9 cellular contexts compared by ENCODE assay signal in genomic region chr11:67991347-67992121, GRCh38. TPM values are rescaled to one million over a fixed set of nuclear protein-coding genes. Genes with fewer than 3 reads are reported as not detected.
A peak's percentile ranks its signal among the peaks of the same experiment; 100 is the strongest.
DNase-seq lines count a peak whose midpoint lies in the region; ATAC-seq, FAIRE-seq and TF ChIP-seq lines count a peak whose summit lies in the region.
"Not testable (repeated sequence)": the region's sequence is repeated elsewhere in the genome, so short reads cannot be mapped to it uniquely, and the experiment has no call there.
"Had no signal": no experiment of that assay in that cellular context is flagged by ENCODE, and none has a peak within 500 bp of the region (broad histone marks: within the 10 kb centered on the region; RNA-seq: fewer than 3 reads in every experiment).

No MANE protein-coding gene starts in this region.

- not testable (repeated sequence) for H2BK20ac ChIP-seq in H9 (ENCODE audit: low read depth, low read length, poor library complexity, severe bottlenecking); H1 (ENCODE audit: low read length)

- not testable (repeated sequence) for H3K18ac ChIP-seq in H9 (ENCODE audit: insufficient read length, low read depth, low read length); H1 (ENCODE audit: extremely low read depth, low read length)

- not testable (repeated sequence) for H3K27ac Mint-ChIP-seq in H9; neural crest cell (ENCODE audit: unreplicated experiment)

- not testable (repeated sequence) for ATAC-seq in right cardiac atrium, upper lobe of right lung

- not testable (repeated sequence) for H4K91ac ChIP-seq in H9 (ENCODE audit: insufficient read length, low read depth, low read length); H1 (replicated peaks; ENCODE audit: insufficient read length, low read length)

- H4K20me1 ChIP-seq in H9 (ENCODE audit: control insufficient read depth, insufficient read depth, insufficient read length); H1 (replicated peaks in 1 of 2; ENCODE audit: control insufficient read depth in 1 of 2, insufficient read depth in 2 of 2, low read length in 2 of 2): not testable (repeated sequence)

- intact Hi-C loops in ascending aorta (cut with DNase I); right cardiac atrium (cut with DNase I); sigmoid colon (cut with DNase I); upper lobe of right lung (cut with DNase I): not testable (repeated sequence)

- H3K36me3 Mint-ChIP-seq in H9 (ENCODE audit: insufficient read depth in 1 of 3, low read depth in 3 of 3); neural crest cell (ENCODE audit: low read depth): not testable (repeated sequence)

- FAIRE-seq in H1 (lab: Jason Lieb, UNC), result not testable (repeated sequence)

- POLR2A ChIA-PET in H1 (lab: Charles Lee; ENCODE audit: partially characterized antibody), result not testable (repeated sequence)

- H3K4me2 ChIP-seq in H9 (ENCODE audit: insufficient read depth, insufficient read length, low read length) (peak overlapping the region; percentile 27), H1 (ENCODE audit: insufficient read depth in 1 of 2, low read depth in 2 of 2, low read length in 2 of 2) (peak overlapping the region; percentile 89 to 92)

- TF ChIP-seq EP300 in H1 (IDR thresholded peaks at IDR 0.05; ENCODE audit: borderline replicate concordance in 1 of 2, low read depth in 2 of 2, low read length in 2 of 2); sigmoid colon (IDR thresholded peaks at IDR 0.05): not testable (repeated sequence)

- CTCF ChIA-PET in H1 (lab: Charles Lee; ENCODE audit: partially characterized antibody), result interaction anchor here (0.9 to 1.1 kb wide), 2 partner anchors 9 to 115 kb away, joined by 3 read pairs; no protein-coding TSS in a partner anchor

- not testable (repeated sequence) for H3K14ac ChIP-seq in H9 (ENCODE audit: insufficient read depth, low read length); H1 (ENCODE audit: insufficient read length)

- H3K9ac ChIP-seq in H9 (ENCODE audit: extremely low read depth, insufficient read length, low read length), result not testable (repeated sequence)
- H3K9ac ChIP-seq in H1 (replicated peaks in 1 of 4; ENCODE audit: extremely low read depth in 1 of 4, low read depth in 3 of 4, low read length in 3 of 4) (peak overlapping the region in 1 of 4 experiments; percentile 37; a peak in 1 of 7 replicates), iPS-20b (ENCODE audit: low read depth, low read length) (peak overlapping the region; percentile 48; the same call in 1 of the 2 replicates)

- no CpG with 5 or more reads among the region's 70 CpGs for WGBS in H9 (ENCODE audit: extremely low coverage, insufficient read length, low lambda C conversion rate)
- WGBS in H1 (ENCODE audit: extremely low coverage in 1 of 2, insufficient coverage in 1 of 2, insufficient read length in 1 of 2, insufficient replicate concordance in 2 of 2, low coverage in 1 of 2, low lambda C conversion rate in 2 of 2, missing lambda C conversion rate in 1 of 2), 2 experiments, result 6% methylated on average over 21 of the region's 70 CpGs; no CpG with 5 or more reads in 1 of the 2 experiments
- WGBS in right cardiac atrium, result 11% methylated on average over 63 of the region's 70 CpGs
- 60 to 73% methylated on average over 70 of the region's 70 CpGs for WGBS in sigmoid colon, 2 donors

- not testable (repeated sequence) for H2BK5ac ChIP-seq in H9 (ENCODE audit: insufficient read length, low read length); H1 (ENCODE audit: low read depth, low read length)

- H3K27ac ChIP-seq in H9 (ENCODE audit: insufficient read length, low read depth, low read length); ascending aorta; H1 (ENCODE audit: low read depth, low read length); right cardiac atrium (ENCODE audit: low read length); iPS-20b (ENCODE audit: low read length); sigmoid colon; upper lobe of right lung: not testable (repeated sequence)

- not testable (repeated sequence) for H3K36me3 ChIP-seq in ascending aorta; H1 (ENCODE audit: control insufficient read depth in 2 of 4, insufficient read depth in 4 of 4, low read length in 3 of 4); iPS-20b (ENCODE audit: insufficient read depth, low read depth, low read length); sigmoid colon; upper lobe of right lung

- H2AK5ac ChIP-seq in H9 (ENCODE audit: insufficient read length, low read length); H1 (ENCODE audit: low read depth, low read length): not testable (repeated sequence)

- not testable (repeated sequence) for H3K9me3 Mint-ChIP-seq in H9, neural crest cell

- H3K27me3 Mint-ChIP-seq in H9 (ENCODE audit: low read depth) (peaks cover 13% of the 10 kb centered on the region), neural crest cell (ENCODE audit: low read depth) (peaks cover 53% of the 10 kb centered on the region)

- not testable (repeated sequence) for H2AFZ ChIP-seq in H9 (ENCODE audit: low read length); H1 (ENCODE audit: low read length)

- TF ChIP-seq CTCF in H9 (conservative IDR thresholded peaks at IDR 0.05), result peak; percentile 35; the same call in 2 of the 3 replicates
- not testable (repeated sequence) for TF ChIP-seq CTCF in ascending aorta (IDR thresholded peaks at IDR 0.05); neural crest cell (conservative IDR thresholded peaks at IDR 0.05); sigmoid colon (IDR thresholded peaks at IDR 0.05); upper lobe of right lung (IDR thresholded peaks at IDR 0.05)
- TF ChIP-seq CTCF in H1 (IDR thresholded peaks at IDR 0.05; ENCODE audit: control extremely low read depth in 1 of 3, insufficient read depth in 1 of 3, low read depth in 1 of 3, low read length in 3 of 3), result peak in 1 of 3 experiments; percentile 8; a peak in 1 of 4 replicates

- not testable (repeated sequence) for H4K5ac ChIP-seq in H9 (ENCODE audit: insufficient read length, low read depth, low read length); H1 (ENCODE audit: insufficient read length, low read depth, low read length)

- not testable (repeated sequence) for H2BK120ac ChIP-seq in H9 (ENCODE audit: low read depth, low read length, poor library complexity, severe bottlenecking); H1 (replicated peaks; ENCODE audit: low read depth, low read length)

- H3K4me3 Mint-ChIP-seq in H9 (peak overlapping the region; percentile 63 to 81), neural crest cell (peak overlapping the region; percentile 31)

- not testable (repeated sequence) for TF ChIP-seq RAD21 in H1 (IDR thresholded peaks at IDR 0.05 in 1 of 2, conservative IDR thresholded peaks at IDR 0.05 in 1 of 2; ENCODE audit: low read depth in 2 of 2, low read length in 2 of 2)

- not testable (repeated sequence) for H3T11ph ChIP-seq in H9 (ENCODE audit: low read length)

- H3K27me3 ChIP-seq in H9 (ENCODE audit: insufficient read depth, low read length); ascending aorta; H1 (replicated peaks in 1 of 4; ENCODE audit: control insufficient read depth in 3 of 4, extremely low read depth in 1 of 4, insufficient read depth in 3 of 4, low read length in 3 of 4); right cardiac atrium (ENCODE audit: control insufficient read depth, insufficient read depth); iPS-20b (ENCODE audit: insufficient read depth, low read length); upper lobe of right lung: not testable (repeated sequence)
- peaks cover 0 to 13% (median 12%) of the 10 kb centered on the region in 3 donors for H3K27me3 ChIP-seq in sigmoid colon

- H3K4me1 ChIP-seq in H9 (ENCODE audit: insufficient read depth, low read length); ascending aorta; H1 (replicated peaks in 1 of 4; ENCODE audit: control insufficient read depth in 3 of 4, insufficient read depth in 4 of 4, low read length in 3 of 4); right cardiac atrium (ENCODE audit: control insufficient read depth, insufficient read depth, low read length); iPS-20b (ENCODE audit: insufficient read depth, low read length); upper lobe of right lung: not testable (repeated sequence)
- H3K4me1 ChIP-seq in sigmoid colon, result peaks cover 0 to 11% (median 11%) of the 10 kb centered on the region in 4 donors

- H3K79me2 ChIP-seq in H9 (ENCODE audit: insufficient read depth, low read length); H1 (ENCODE audit: control insufficient read depth in 1 of 2, insufficient read depth in 2 of 2, low read length in 2 of 2): not testable (repeated sequence)

- H3K79me1 ChIP-seq in H9 (ENCODE audit: insufficient read depth, low read depth, low read length, poor library complexity, severe bottlenecking); H1 (ENCODE audit: low read depth, low read length): not testable (repeated sequence)

- H3K4me3 ChIP-seq in ascending aorta (peak overlapping the region; percentile 21 to 55), H1 (ENCODE audit: extremely low read depth in 1 of 4, insufficient read depth in 2 of 4, low read depth in 3 of 4, low read length in 4 of 4) (peak overlapping the region; percentile 26 to 63 (median 32)), right cardiac atrium (ENCODE audit: low read length) (peak overlapping the region; percentile 28), iPS-20b (ENCODE audit: low read length) (peak overlapping the region; percentile 65; the same call in 1 of the 2 replicates), sigmoid colon (peak overlapping the region in 2 of 4 donors; percentile 28 to 33)
- not testable (repeated sequence) for H3K4me3 ChIP-seq in upper lobe of right lung

- not testable (repeated sequence) for H4K8ac ChIP-seq in H9 (replicated peaks; ENCODE audit: insufficient read length, low read depth, low read length)
- H4K8ac ChIP-seq in H1 (ENCODE audit: extremely low read depth, insufficient read depth, low read length), result peak overlapping the region; percentile 89; the same call in 1 of the 2 replicates

- not testable (repeated sequence) for H3K4ac ChIP-seq in H9 (ENCODE audit: low read depth, low read length); H1 (replicated peaks; ENCODE audit: insufficient read length, low read depth, low read length)

- TF ChIP-seq POLR2A in H1 (IDR thresholded peaks at IDR 0.05; ENCODE audit: control extremely low read depth in 1 of 2, low read depth in 2 of 2, low read length in 2 of 2); sigmoid colon (IDR thresholded peaks at IDR 0.05): not testable (repeated sequence)

- H3K56ac ChIP-seq in H9 (ENCODE audit: insufficient read length, low read depth, low read length); H1 (replicated peaks; ENCODE audit: insufficient read length, low read depth, low read length): not testable (repeated sequence)

- not testable (repeated sequence) for H3K23ac ChIP-seq in H9 (ENCODE audit: insufficient read length, low read depth, low read length); H1 (ENCODE audit: insufficient read length)

- not testable (repeated sequence) for H2BK12ac ChIP-seq in H9 (ENCODE audit: insufficient read length, low read depth, low read length); H1 (ENCODE audit: low read depth, low read length)

- peaks cover 9 to 13% of the 10 kb centered on the region in 2 experiments for H3K4me1 Mint-ChIP-seq in H9
- H3K4me1 Mint-ChIP-seq in neural crest cell, result not testable (repeated sequence)

- not testable (repeated sequence) for H3K9me3 ChIP-seq in H9 (ENCODE audit: control insufficient read depth, low read depth, low read length); ascending aorta; H1 (ENCODE audit: insufficient read depth in 2 of 2, low read depth in 1 of 2, low read length in 1 of 2); right cardiac atrium (ENCODE audit: control insufficient read depth, low read length); iPS-20b (ENCODE audit: insufficient read depth, low read depth, low read length); sigmoid colon; upper lobe of right lung

- DNase-seq in H9; ascending aorta (ENCODE audit: low spot score in 2 of 2); neural crest cell (ENCODE audit: low read depth, low spot score): not testable (repeated sequence)
- DNase-seq in H1 (ENCODE audit: low read depth in 1 of 2, low spot score in 2 of 2) (peak in 1 of 2 experiments; percentile 87), right cardiac atrium (peak in 1 of 3 donors; percentile 68), sigmoid colon (peak; percentile 62), upper lobe of right lung (peak; percentile 62)

- not testable (repeated sequence) for H2BK15ac ChIP-seq in H9 (ENCODE audit: low read depth, low read length); H1 (ENCODE audit: low read length)

- H3K23me2 ChIP-seq in H9 (ENCODE audit: insufficient read length, low read depth, low read length, poor library complexity, severe bottlenecking); H1 (ENCODE audit: low read depth, low read length): not testable (repeated sequence)

RNA-seq across cellular contexts. Expression of gene UNC93B1, which starts 12.4 kb away (rescaled TPM):
- total RNA-seq in H9 (2021) (21.7 and 23.3 TPM in 2 replicates), ascending aorta (74.7 TPM), right cardiac atrium (10 to 100 TPM in 3 of 4 donors, 1 to 10 TPM in 1; 9.0 to 13.2 (median 11.9) TPM), neural crest cell (3.9 and 4.3 TPM in 2 replicates), sigmoid colon (10 to 100 TPM; 24.7 to 27.6 (median 25.6) TPM), upper lobe of right lung (79.5 TPM)
- total RNA-seq in H1 (2021; fragmentation: NEBNext Ultra II Directional; extraction: Animal tissue kit (Norgen Biotek cat#: 25700)), result 18.9 and 19.2 TPM in 2 replicates
- polyA plus RNA-seq in H1 (2011; rRNA removed) (34.3 and 40.8 TPM in 2 replicates), right cardiac atrium (6.9 TPM), sigmoid colon (10 to 100 TPM; 11.4 to 52.7 (median 11.6) TPM)
- polyA plus RNA-seq in H1 (2011; cell fraction: cytosol; rRNA removed), result 24.6 TPM
- polyA plus RNA-seq in H1 (2011; cell fraction: nucleus; rRNA removed), result 53.5 TPM
- polyA plus RNA-seq in H1 (2012, experiment 1 of 2), result 8.7 to 20.4 TPM (median 17.7 TPM) in 4 replicates
- 16.4 TPM for polyA plus RNA-seq in H1 (2012, experiment 2 of 2)
- polyA plus RNA-seq in H1 (2013, experiment 1 of 2), result 22.0 TPM
- 22.4 TPM for polyA plus RNA-seq in H1 (2013, experiment 2 of 2)
- 20.6 and 26.5 TPM in 2 replicates for polyA minus RNA-seq in H1 (2011; rRNA and poly(A)+ RNA removed)
- polyA minus RNA-seq in H1 (2011; cell fraction: cytosol; rRNA and poly(A)+ RNA removed), result 14.0 TPM
- polyA minus RNA-seq in H1 (2011; cell fraction: nucleus; rRNA and poly(A)+ RNA removed), result 24.7 TPM

RNA-seq across cellular contexts. Expression of gene ALDH3B1, which starts 18.6 kb away (rescaled TPM):
- not detected in 2 replicates for total RNA-seq in H9 (2021)
- total RNA-seq in ascending aorta, result 42.8 TPM
- total RNA-seq in H1 (2021; fragmentation: NEBNext Ultra II Directional; extraction: Animal tissue kit (Norgen Biotek cat#: 25700)), result 0.27 and 0.32 TPM in 2 replicates
- polyA plus RNA-seq in H1 (2011; rRNA removed), result 0.47 TPM in 2 replicates
- polyA plus RNA-seq in H1 (2011; cell fraction: cytosol; rRNA removed), result 0.50 TPM
- polyA plus RNA-seq in H1 (2011; cell fraction: nucleus; rRNA removed), result 0.53 TPM
- polyA plus RNA-seq in H1 (2012, experiment 1 of 2), result 0.62 to 1.1 TPM (median 0.75 TPM) in 4 replicates
- 0.26 TPM for polyA plus RNA-seq in H1 (2012, experiment 2 of 2)
- polyA plus RNA-seq in H1 (2013, experiment 1 of 2), result 0.18 TPM
- polyA plus RNA-seq in H1 (2013, experiment 2 of 2), result 0.26 TPM
- 0.16 and 0.34 TPM in 2 replicates for polyA minus RNA-seq in H1 (2011; rRNA and poly(A)+ RNA removed)
- polyA minus RNA-seq in H1 (2011; cell fraction: cytosol; rRNA and poly(A)+ RNA removed), result 0.88 TPM
- polyA minus RNA-seq in H1 (2011; cell fraction: nucleus; rRNA and poly(A)+ RNA removed), result 0.50 TPM
- total RNA-seq in right cardiac atrium, result 1 to 10 TPM; 3.8 to 5.7 (median 4.9) TPM
- 2.9 TPM for polyA plus RNA-seq in right cardiac atrium
- 0.23 and 0.35 TPM in 2 replicates for total RNA-seq in neural crest cell
- 10 to 100 TPM in 3 of 4 donors, 1 to 10 TPM in 1; 9.4 to 14.7 (median 11.7) TPM for total RNA-seq in sigmoid colon
- 10 to 100 TPM in 1 of 3 donors, 1 to 10 TPM in 2; 6.2 to 11.0 (median 7.8) TPM for polyA plus RNA-seq in sigmoid colon
- 95.9 TPM for total RNA-seq in upper lobe of right lung
- total RNA-seq: CD8-positive, alpha-beta T cell had no signal

RNA-seq across cellular contexts. Expression of gene NDUFS8, which starts 38.9 kb away (rescaled TPM):
- total RNA-seq in H9 (2021) (213 and 214 TPM in 2 replicates), ascending aorta (316 TPM), right cardiac atrium (100 to 1,000 TPM; 334 to 454 (median 391) TPM), neural crest cell (150 and 155 TPM in 2 replicates), sigmoid colon (100 to 1,000 TPM; 174 to 255 (median 212) TPM), upper lobe of right lung (118 TPM)
- total RNA-seq in H1 (2021; fragmentation: NEBNext Ultra II Directional; extraction: Animal tissue kit (Norgen Biotek cat#: 25700)), result 182 and 199 TPM in 2 replicates
- polyA plus RNA-seq in H1 (2011; rRNA removed) (291 and 406 TPM in 2 replicates), right cardiac atrium (642 TPM), sigmoid colon (100 to 1,000 TPM; 149 to 168 (median 164) TPM)
- 222 TPM for polyA plus RNA-seq in H1 (2011; cell fraction: cytosol; rRNA removed)
- polyA plus RNA-seq in H1 (2011; cell fraction: nucleus; rRNA removed), result 253 TPM
- polyA plus RNA-seq in H1 (2012, experiment 1 of 2), result 92.1 to 255 TPM (median 248 TPM) in 4 replicates
- 348 TPM for polyA plus RNA-seq in H1 (2012, experiment 2 of 2)
- 130 TPM for polyA plus RNA-seq in H1 (2013, experiment 1 of 2)
- polyA plus RNA-seq in H1 (2013, experiment 2 of 2), result 128 TPM
- 69.8 and 77.8 TPM in 2 replicates for polyA minus RNA-seq in H1 (2011; rRNA and poly(A)+ RNA removed)
- 133 TPM for polyA minus RNA-seq in H1 (2011; cell fraction: cytosol; rRNA and poly(A)+ RNA removed)
- 92.8 TPM for polyA minus RNA-seq in H1 (2011; cell fraction: nucleus; rRNA and poly(A)+ RNA removed)

RNA-seq across cellular contexts. Expression of gene TCIRG1, which starts 47.3 kb away (rescaled TPM):
- total RNA-seq in H9 (2021) (24.4 and 27.1 TPM in 2 replicates), ascending aorta (385 TPM), right cardiac atrium (10 to 100 TPM; 23.4 to 40.2 (median 36.6) TPM), neural crest cell (8.1 and 10.2 TPM in 2 replicates), sigmoid colon (100 to 1,000 TPM in 1 of 4 donors, 10 to 100 TPM in 3; 69.9 to 147 (median 81.9) TPM), upper lobe of right lung (216 TPM)
- total RNA-seq in H1 (2021; fragmentation: NEBNext Ultra II Directional; extraction: Animal tissue kit (Norgen Biotek cat#: 25700)), result 25.3 and 25.7 TPM in 2 replicates
- polyA plus RNA-seq in H1 (2011; rRNA removed) (39.6 and 50.2 TPM in 2 replicates), right cardiac atrium (38.3 TPM), sigmoid colon (100 to 1,000 TPM in 1 of 3 donors, 10 to 100 TPM in 2; 15.0 to 276 (median 23.6) TPM)
- polyA plus RNA-seq in H1 (2011; cell fraction: cytosol; rRNA removed), result 35.8 TPM
- 287 TPM for polyA plus RNA-seq in H1 (2011; cell fraction: nucleus; rRNA removed)
- 12.7 to 29.5 TPM (median 24.4 TPM) in 4 replicates for polyA plus RNA-seq in H1 (2012, experiment 1 of 2)
- 16.1 TPM for polyA plus RNA-seq in H1 (2012, experiment 2 of 2)
- 25.3 TPM for polyA plus RNA-seq in H1 (2013, experiment 1 of 2)
- polyA plus RNA-seq in H1 (2013, experiment 2 of 2), result 21.2 TPM
- polyA minus RNA-seq in H1 (2011; rRNA and poly(A)+ RNA removed), result 10.0 and 11.3 TPM in 2 replicates
- 15.0 TPM for polyA minus RNA-seq in H1 (2011; cell fraction: cytosol; rRNA and poly(A)+ RNA removed)
- 43.9 TPM for polyA minus RNA-seq in H1 (2011; cell fraction: nucleus; rRNA and poly(A)+ RNA removed)
